In the genomic region with DNA sequence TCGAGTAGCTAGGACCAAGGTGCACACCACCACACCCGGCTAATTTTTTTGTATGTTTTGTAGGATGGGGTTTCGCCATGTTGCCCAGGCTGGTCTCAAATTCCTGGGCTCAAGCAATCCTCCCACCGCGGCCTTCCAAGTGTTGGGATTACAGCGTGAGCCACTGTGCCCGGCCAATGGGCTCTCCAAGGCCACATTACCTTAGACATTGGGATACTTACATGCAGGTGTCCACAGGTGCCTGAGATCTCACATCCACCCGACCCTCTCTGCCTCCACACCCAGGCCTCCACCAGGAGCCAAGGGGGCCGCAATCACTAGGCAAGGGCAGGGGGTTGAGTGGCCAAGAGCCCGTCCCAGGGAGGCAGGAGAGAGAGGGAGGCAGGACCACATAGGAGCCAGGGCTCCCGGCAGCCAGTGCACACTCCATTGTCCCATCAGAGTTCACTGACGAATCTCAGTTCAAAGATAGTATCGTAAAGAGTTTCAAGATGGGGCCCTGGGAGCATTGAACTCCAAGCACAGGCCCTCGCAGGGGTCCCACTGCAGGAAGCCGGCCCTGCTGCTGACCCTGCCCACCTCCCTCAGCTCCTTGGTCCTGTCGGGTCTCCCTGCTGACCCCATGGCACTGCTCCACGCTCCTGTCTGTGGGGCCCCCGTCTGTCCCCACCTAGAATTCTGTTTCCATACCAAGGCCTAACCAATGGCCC, we compare ENCODE assay signal across 21 cellular contexts. TPM values are rescaled to one million over a fixed set of nuclear protein-coding genes. Genes with fewer than 3 reads are reported as not detected.
A peak's percentile ranks its signal among the peaks of the same experiment; 100 is the strongest.
DNase-seq lines count a peak whose midpoint lies in the region; ATAC-seq, FAIRE-seq and TF ChIP-seq lines count a peak whose summit lies in the region.
"Had no signal": no experiment of that assay in that cellular context is flagged by ENCODE, and none has a peak within 500 bp of the region (broad histone marks: within the 10 kb centered on the region; RNA-seq: fewer than 3 reads in every experiment).

No MANE protein-coding gene starts in this region.

- H3K27me3 ChIP-seq in K562 (ENCODE audit: control insufficient read depth in 2 of 2, insufficient read depth in 2 of 2, low read length in 2 of 2) (no peaks in the 10 kb centered on the region; a peak in 1 of 5 replicates), neuronal stem cell (ENCODE audit: control insufficient read depth in 3 of 3, insufficient read depth in 3 of 3, low read depth in 1 of 3, low read length in 3 of 3) (no peaks in the 10 kb centered on the region)

- H3K79me1 ChIP-seq in neuronal stem cell (ENCODE audit: low read depth, low read length), result no peaks in the 10 kb centered on the region

- H3K4me2 ChIP-seq in K562 (ENCODE audit: insufficient read depth, low read length) (no peak overlapping the region), neuronal stem cell (ENCODE audit: insufficient read depth, low read length, poor library complexity, severe bottlenecking) (no peak overlapping the region)

- no peaks in the 10 kb centered on the region for H4K20me1 ChIP-seq in K562 (replicated peaks; ENCODE audit: control insufficient read depth, insufficient read depth, low read length)

- H3K9me1 ChIP-seq in K562 (ENCODE audit: control insufficient read depth, insufficient read depth, low read length), result no peaks in the 10 kb centered on the region

- ATAC-seq in activated naive CD8-positive, alpha-beta T cell treated with anti-CD3 and anti-CD28 coated beads, Interleukin-2, amount 10 ng/mL, durations not matched to agents 7 days and 5 days (ENCODE audit: low read depth), result no peak
- no peak for ATAC-seq in K562
- ATAC-seq in naive thymus-derived CD8-positive, alpha-beta T cell, result no peak

- FAIRE-seq in K562 (lab: Jason Lieb, UNC), result no peak

- H2BK15ac ChIP-seq in neuronal stem cell (ENCODE audit: low read length), result peak overlapping the region; percentile 23

- no peak overlapping the region for H2BK120ac ChIP-seq in neuronal stem cell (ENCODE audit: low read depth, low read length)

- no peak for TF ChIP-seq EP300 in K562 (IDR thresholded peaks at IDR 0.05; ENCODE audit: low read length)

- no peak overlapping the region for H2BK5ac ChIP-seq in neuronal stem cell (ENCODE audit: low read length)

- no peak for TF ChIP-seq CTCF in K562 (IDR thresholded peaks at IDR 0.05 in 2 of 3, conservative IDR thresholded peaks at IDR 0.05 in 1 of 3; ENCODE audit: insufficient read depth in 2 of 3, low read depth in 1 of 3, low read length in 3 of 3)

- peaks cover 8% of the 10 kb centered on the region for H3K4me1 Mint-ChIP-seq in activated naive CD8-positive, alpha-beta T cell treated with anti-CD3 and anti-CD28 coated beads, Interleukin-2, amount 10 ng/mL, durations not matched to agents 7 days and 5 days
- H3K4me1 Mint-ChIP-seq in activated naive CD8-positive, alpha-beta T cell treated with anti-CD3 and anti-CD28 coated beads for 36 hours, result peaks cover 16% of the 10 kb centered on the region
- peaks cover 11 to 23% (median 17%) of the 10 kb centered on the region in 4 donors for H3K4me1 Mint-ChIP-seq in naive thymus-derived CD8-positive, alpha-beta T cell

- H3K4me3 ChIP-seq in K562, result no peak overlapping the region
- no peak overlapping the region for H3K4me3 ChIP-seq in neuronal stem cell (ENCODE audit: low read length in 2 of 2)

- H3K9me3 ChIP-seq in K562 (replicated peaks; ENCODE audit: control insufficient read depth, insufficient read depth, low read depth, low read length) (no peaks in the 10 kb centered on the region), neuronal stem cell (replicated peaks in 1 of 2; ENCODE audit: control insufficient read depth in 2 of 2, insufficient read depth in 1 of 2, low read depth in 1 of 2, low read length in 2 of 2) (peaks cover 0 to 3% of the 10 kb centered on the region in 2 donors)

- H3K79me2 ChIP-seq in K562 (ENCODE audit: control insufficient read depth, insufficient read depth, low read length), result no peaks in the 10 kb centered on the region

- H3K9me3 Mint-ChIP-seq in activated naive CD8-positive, alpha-beta T cell treated with anti-CD3 and anti-CD28 coated beads, Interleukin-2, amount 10 ng/mL, durations not matched to agents 7 days and 5 days, result no peaks in the 10 kb centered on the region
- H3K9me3 Mint-ChIP-seq in activated naive CD8-positive, alpha-beta T cell treated with anti-CD3 and anti-CD28 coated beads for 36 hours, result peaks cover 2% of the 10 kb centered on the region
- peaks cover 0 to 13% (median 0%) of the 10 kb centered on the region in 9 donors for H3K9me3 Mint-ChIP-seq in naive thymus-derived CD8-positive, alpha-beta T cell

- no peak overlapping the region for H3K23ac ChIP-seq in neuronal stem cell (ENCODE audit: low read depth, low read length, poor library complexity)

- H2AK5ac ChIP-seq in neuronal stem cell (ENCODE audit: low read depth, low read length), result peak overlapping the region; percentile 61

- intact Hi-C loops in K562 (cut with micrococcal nuclease), result loop anchor here (5.0 kb wide), 1 partner anchor 700 kb away; no protein-coding TSS in a partner anchor

- no peak overlapping the region for H4K91ac ChIP-seq in neuronal stem cell (ENCODE audit: low read depth, low read length, poor library complexity)

- H4K8ac ChIP-seq in neuronal stem cell (ENCODE audit: low read depth, low read length), result no peak overlapping the region

- peak; percentile 20 for DNase-seq in activated naive CD8-positive, alpha-beta T cell treated with anti-CD3 and anti-CD28 coated beads, Interleukin-2, amount 10 ng/mL, durations not matched to agents 7 days and 5 days
- no peak for DNase-seq in activated naive CD8-positive, alpha-beta T cell treated with anti-CD3 and anti-CD28 coated beads for 36 hours
- no peak for DNase-seq in K562 (ENCODE audit: extremely low read depth in 1 of 4, low spot score in 3 of 4)
- no peak for DNase-seq in neuronal stem cell (ENCODE audit: low spot score)
- no peak for DNase-seq in inferior parietal cortex (ENCODE audit: extremely low spot score)
- no peak for DNase-seq in naive thymus-derived CD8-positive, alpha-beta T cell
- DNase-seq in cerebellar cortex (ENCODE audit: low spot score), result no peak
- DNase-seq: AML-193; CD4-positive, CD25-positive, alpha-beta regulatory T cell; COR-L47; DMS79; H9; HFFc6; MM.1S; NCI-H1048; NCI-H1417 treated with DMSO at 0.1 percent for 48 hours; NCI-H187; NCI-H446; NCI-H526; RPMI8226; SHP77 had no signal

- H2BK12ac ChIP-seq in neuronal stem cell (ENCODE audit: low read length), result no peak overlapping the region

- CTCF ChIA-PET in K562 (lab: Yijun Ruan, JAX; ENCODE audit: low intra/inter-chr PET ratio), result no interaction called here

- no peak for TF ChIP-seq POLR2A in K562 (conservative IDR thresholded peaks at IDR 0.05)

- H2AFZ ChIP-seq in K562 (ENCODE audit: low read depth, low read length) (peak overlapping the region; percentile 57; the same call in 1 of the 2 replicates), neuronal stem cell (ENCODE audit: low read length) (peak overlapping the region; percentile 26)

- no peaks in the 10 kb centered on the region for H3K36me3 Mint-ChIP-seq in activated naive CD8-positive, alpha-beta T cell treated with anti-CD3 and anti-CD28 coated beads, Interleukin-2, amount 10 ng/mL, durations not matched to agents 7 days and 5 days
- no peaks in the 10 kb centered on the region for H3K36me3 Mint-ChIP-seq in activated naive CD8-positive, alpha-beta T cell treated with anti-CD3 and anti-CD28 coated beads for 36 hours
- H3K36me3 Mint-ChIP-seq in naive thymus-derived CD8-positive, alpha-beta T cell, result peaks cover 0 to 2% (median 0%) of the 10 kb centered on the region in 3 donors
- H3K36me3 Mint-ChIP-seq: CD4-positive, CD25-positive, alpha-beta regulatory T cell had no signal

- H3K27ac ChIP-seq in K562 (ENCODE audit: extremely low read depth, low read depth, low read length), result no peak overlapping the region
- no peak overlapping the region for H3K27ac ChIP-seq in neuronal stem cell (replicated peaks; ENCODE audit: low read length)

- H3K9ac ChIP-seq in K562 (ENCODE audit: insufficient read depth in 1 of 2, low read depth in 2 of 2, low read length in 2 of 2) (peak overlapping the region in 1 of 2 experiments; percentile 80; a peak in 2 of 4 replicates), neuronal stem cell (ENCODE audit: low read depth, low read length, poor library complexity) (no peak overlapping the region)

- POLR2A ChIA-PET in activated naive CD8-positive, alpha-beta T cell treated with anti-CD3 and anti-CD28 coated beads, Interleukin-2, amount 10 ng/mL, durations not matched to agents 7 days and 5 days (lab: Charles Lee), result no interaction called here
- POLR2A ChIA-PET in K562 (lab: Yijun Ruan, JAX), result interaction anchor here (1.5 kb wide), 1 partner anchor 8 kb away, joined by 5 read pairs; no protein-coding TSS in a partner anchor
- POLR2A ChIA-PET in naive thymus-derived CD8-positive, alpha-beta T cell (lab: Charles Lee), result no interaction called here

- no peak overlapping the region for H3K4me3 Mint-ChIP-seq in activated naive CD8-positive, alpha-beta T cell treated with anti-CD3 and anti-CD28 coated beads, Interleukin-2, amount 10 ng/mL, durations not matched to agents 7 days and 5 days
- no peak overlapping the region for H3K4me3 Mint-ChIP-seq in activated naive CD8-positive, alpha-beta T cell treated with anti-CD3 and anti-CD28 coated beads for 36 hours
- no peak overlapping the region for H3K4me3 Mint-ChIP-seq in naive thymus-derived CD8-positive, alpha-beta T cell
- H3K4me3 Mint-ChIP-seq: H9, HFFc6 had no signal

- WGBS in K562 (ENCODE audit: insufficient coverage, low coverage, missing lambda C conversion rate), result 64% methylated on average over 18 of the region's 18 CpGs
- WGBS in neuronal stem cell (ENCODE audit: extremely low coverage in 2 of 2, insufficient read length in 2 of 2, insufficient replicate concordance in 1 of 2), 2 donors, result no CpG with 5 or more reads among the region's 18 CpGs

- no peak overlapping the region for H3K4ac ChIP-seq in neuronal stem cell (ENCODE audit: low read length)

- H3K27ac Mint-ChIP-seq in activated naive CD8-positive, alpha-beta T cell treated with anti-CD3 and anti-CD28 coated beads, Interleukin-2, amount 10 ng/mL, durations not matched to agents 7 days and 5 days, result no peak overlapping the region
- no peak overlapping the region for H3K27ac Mint-ChIP-seq in activated naive CD8-positive, alpha-beta T cell treated with anti-CD3 and anti-CD28 coated beads for 36 hours
- H3K27ac Mint-ChIP-seq in naive thymus-derived CD8-positive, alpha-beta T cell, result no peak overlapping the region
- H3K27ac Mint-ChIP-seq: CD4-positive, CD25-positive, alpha-beta regulatory T cell; HFFc6 had no signal

- peak overlapping the region; percentile 50 for H3K14ac ChIP-seq in neuronal stem cell (ENCODE audit: low read length)

- in situ Hi-C loops in K562 (cut with MboI), result no loop called here

- BruUV-seq in K562 (replicated peaks; lab: Mats Ljungman, UMichigan), result no TSS peak

- H3K4me1 ChIP-seq in K562 (replicated peaks in 1 of 2; ENCODE audit: control insufficient read depth in 2 of 2, insufficient read depth in 2 of 2, low read length in 2 of 2) (peaks cover 32 to 44% of the 10 kb centered on the region in 2 experiments), neuronal stem cell (ENCODE audit: control insufficient read depth in 2 of 2, insufficient read depth in 1 of 2, low read depth in 1 of 2, low read length in 2 of 2) (peaks cover 9 to 12% of the 10 kb centered on the region in 2 donors)

- no peaks in the 10 kb centered on the region for H3K36me3 ChIP-seq in K562 (ENCODE audit: control insufficient read depth, insufficient read depth, low read length)
- H3K36me3 ChIP-seq in neuronal stem cell (replicated peaks in 1 of 2; ENCODE audit: control insufficient read depth in 2 of 2, insufficient read depth in 2 of 2, low read length in 2 of 2), result no peaks in the 10 kb centered on the region

- peaks cover 16% of the 10 kb centered on the region for H3K27me3 Mint-ChIP-seq in activated naive CD8-positive, alpha-beta T cell treated with anti-CD3 and anti-CD28 coated beads, Interleukin-2, amount 10 ng/mL, durations not matched to agents 7 days and 5 days
- peaks cover 28% of the 10 kb centered on the region for H3K27me3 Mint-ChIP-seq in activated naive CD8-positive, alpha-beta T cell treated with anti-CD3 and anti-CD28 coated beads for 36 hours
- peaks cover 6 to 41% (median 28%) of the 10 kb centered on the region in 5 donors for H3K27me3 Mint-ChIP-seq in naive thymus-derived CD8-positive, alpha-beta T cell

- peak overlapping the region; percentile 64 for H3K18ac ChIP-seq in neuronal stem cell (ENCODE audit: low read length)

- TF ChIP-seq RAD21 in K562 (CRISPR knock-in tag; conservative IDR thresholded peaks at IDR 0.05 in 1 of 2, IDR thresholded peaks at IDR 0.05 in 1 of 2), result no peak

RNA-seq across cellular contexts. Expression of gene SSR1, which starts 55.3 kb away (rescaled TPM):
- total RNA-seq in activated naive CD8-positive, alpha-beta T cell treated with anti-CD3 and anti-CD28 coated beads, Interleukin-2, amount 10 ng/mL, durations not matched to agents 7 days and 5 days, result 100 to 1,000 TPM; 112 to 123 TPM
- total RNA-seq in activated naive CD8-positive, alpha-beta T cell treated with anti-CD3 and anti-CD28 coated beads for 36 hours, result 100 to 1,000 TPM; 132 to 139 TPM
- total RNA-seq in K562 (2011; cell fraction: chromatin; rRNA removed; ENCODE audit: low replicate concordance), result 114 and 205 TPM in 2 replicates
- 79.2 and 86.9 TPM in 2 replicates for total RNA-seq in K562 (2011; cell fraction: nucleolus; rRNA removed)
- 142 and 219 TPM in 2 replicates for total RNA-seq in K562 (2011; cell fraction: nucleoplasm; rRNA removed)
- total RNA-seq in K562 (2014; rRNA removed) (75.7 and 87.7 TPM in 2 replicates), K562 (2014; rRNA removed; fragmentation: Illumina TruSeq; extraction: Trizol) (129 and 148 TPM in 2 replicates), K562 (2015; rRNA removed; fragmentation: Illumina TruSeq; extraction: Trizol) (94.0 and 97.4 TPM in 2 replicates), K562 (2021) (144 and 147 TPM in 2 replicates)
- polyA plus RNA-seq in K562 (2011; rRNA removed) (176 and 197 TPM in 2 replicates), K562 (2014; fragmentation: Illumina TruSeq; extraction: Trizol) (144 and 167 TPM in 2 replicates), K562 (2014; fragmentation: Nextera tagmentation; extraction: Ambion mirVana) (100 to 1,000 TPM; 212 to 220 TPM), K562 (2014; rRNA removed) (107 and 110 TPM in 2 replicates)
- 34.5 and 75.0 TPM in 2 replicates for polyA plus RNA-seq in K562 (2011; cell fraction: cytosol; rRNA removed)
- 38.8 and 65.1 TPM in 2 replicates for polyA plus RNA-seq in K562 (2011; cell fraction: nucleus; rRNA removed)
- polyA plus RNA-seq in K562 (2012), result 157 and 163 TPM in 2 replicates
- 241 and 283 TPM in 2 replicates for polyA minus RNA-seq in K562 (2011; rRNA and poly(A)+ RNA removed)
- polyA minus RNA-seq in K562 (2011; cell fraction: cytosol; rRNA and poly(A)+ RNA removed), result 83.5 and 101 TPM in 2 replicates
- polyA minus RNA-seq in K562 (2011; cell fraction: nucleus; rRNA and poly(A)+ RNA removed), result 13.6 and 24.5 TPM in 2 replicates
- polyA plus RNA-seq in neuronal stem cell (2013, experiment 1 of 2), result 40.1 TPM
- polyA plus RNA-seq in neuronal stem cell (2013, experiment 2 of 2), result 38.6 TPM
- total RNA-seq in naive thymus-derived CD8-positive, alpha-beta T cell, result 100 to 1,000 TPM in 1 of 2 experiments, 10 to 100 TPM in 1; 97.5 to 112 TPM
- polyA plus RNA-seq in naive thymus-derived CD8-positive, alpha-beta T cell, result 100 to 1,000 TPM; 136 to 159 (median 156) TPM
